Comparison of ENCODE assay signal across 8 cellular contexts in the genomic region with DNA sequence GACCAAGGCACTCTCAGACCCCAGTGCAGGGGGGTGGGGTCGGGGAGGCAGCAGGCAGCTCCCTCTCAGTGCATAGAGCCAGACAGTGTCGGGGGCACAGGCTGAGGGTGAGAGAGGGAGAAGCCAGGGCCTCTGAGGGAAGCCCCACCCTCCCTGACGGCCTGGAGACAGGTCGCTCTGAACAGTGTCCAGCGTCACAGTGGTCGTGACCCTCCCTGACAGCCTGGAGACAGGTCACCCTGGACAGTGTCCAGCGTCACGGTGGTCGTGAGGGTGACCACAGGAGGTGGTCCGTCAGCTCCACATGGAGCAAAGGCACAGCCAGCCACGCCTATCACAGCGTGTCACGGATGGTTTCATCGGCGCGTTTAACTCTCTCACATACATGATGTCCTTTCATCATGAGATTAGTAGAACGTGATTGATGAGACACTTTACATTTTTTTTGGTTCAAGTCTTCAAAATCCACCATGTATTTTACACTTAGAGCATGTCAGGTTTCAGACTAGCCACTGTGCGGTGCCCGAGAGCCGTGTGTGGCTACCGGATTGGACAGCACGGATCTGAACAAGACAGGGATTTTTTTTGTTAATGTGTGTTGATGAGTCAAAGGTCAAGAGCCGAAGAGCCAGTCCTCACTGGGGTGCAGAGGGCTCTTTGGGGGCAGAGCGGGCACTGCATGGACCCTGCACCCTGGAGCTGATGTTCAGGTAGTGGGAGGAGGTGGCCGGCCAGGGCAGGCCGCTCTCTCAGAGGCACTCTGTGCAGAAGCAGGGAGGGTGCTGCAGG. TPM values are rescaled to one million over a fixed set of nuclear protein-coding genes. Genes with fewer than 3 reads are reported as not detected.
DNase-seq lines count a peak whose midpoint lies in the region; ATAC-seq lines count a peak whose summit lies in the region.

No MANE protein-coding gene starts in this region.

- no peaks in the 10 kb centered on the region for H3K36me3 Mint-ChIP-seq in activated naive CD4-positive, alpha-beta T cell treated with anti-CD3 and anti-CD28 coated beads for 36 hours (ENCODE audit: low read depth)
- no peaks in the 10 kb centered on the region for H3K36me3 Mint-ChIP-seq in activated naive CD4-positive, alpha-beta T cell treated with anti-CD3 and anti-CD28 coated beads, Interleukin-2, amount 50 U/mL, for 72 hours
- H3K36me3 Mint-ChIP-seq in activated T-helper 2 cell treated with anti-CD3 and anti-CD28 coated beads, Interferon-gamma antibody, Interleukin-2, Interleukin-4, amounts not matched to agents 10 μg/mL and 5 μg/mL and 100 μg/mL, durations not matched to agents 14 hours and 24 hours and 36 hours (ENCODE audit: low read depth) = no peaks in the 10 kb centered on the region

- intact Hi-C loops in activated naive CD4-positive, alpha-beta T cell treated with anti-CD3 and anti-CD28 coated beads for 36 hours (cut with micrococcal nuclease) = loop anchor here (5.0 kb wide), 1 partner anchor 219 kb away; no protein-coding TSS in a partner anchor
- intact Hi-C loops in posterior cingulate gyrus (cut with DNase I) = loop anchor here (2.0 kb wide), 1 partner anchor 64 kb away; no protein-coding TSS in a partner anchor
- intact Hi-C loops in activated T-helper 2 cell treated with anti-CD3 and anti-CD28 coated beads, Interferon-gamma antibody, Interleukin-2, Interleukin-4, amounts not matched to agents 10 μg/mL and 5 μg/mL and 100 μg/mL, durations not matched to agents 14 hours and 24 hours and 36 hours (cut with micrococcal nuclease) = loop anchor here (5.0 kb wide), 1 partner anchor 219 kb away; no protein-coding TSS in a partner anchor

- H3K27me3 Mint-ChIP-seq in activated naive CD4-positive, alpha-beta T cell treated with anti-CD3 and anti-CD28 coated beads for 36 hours (ENCODE audit: low read depth) = no peaks in the 10 kb centered on the region
- H3K27me3 Mint-ChIP-seq in activated T-helper 2 cell treated with anti-CD3 and anti-CD28 coated beads, Interferon-gamma antibody, Interleukin-2, Interleukin-4, amounts not matched to agents 10 μg/mL and 5 μg/mL and 100 μg/mL, durations not matched to agents 14 hours and 24 hours and 36 hours (ENCODE audit: low read depth) = peaks cover 12% of the 10 kb centered on the region

- H3K4me1 Mint-ChIP-seq in activated naive CD4-positive, alpha-beta T cell treated with anti-CD3 and anti-CD28 coated beads for 36 hours (ENCODE audit: low read depth) = no peaks in the 10 kb centered on the region
- peaks cover 2% of the 10 kb centered on the region for H3K4me1 Mint-ChIP-seq in activated T-helper 2 cell treated with anti-CD3 and anti-CD28 coated beads, Interferon-gamma antibody, Interleukin-2, Interleukin-4, amounts not matched to agents 10 μg/mL and 5 μg/mL and 100 μg/mL, durations not matched to agents 14 hours and 24 hours and 36 hours (ENCODE audit: low read depth)

- H3K4me3 Mint-ChIP-seq in activated naive CD4-positive, alpha-beta T cell treated with anti-CD3 and anti-CD28 coated beads for 36 hours = no peak overlapping the region
- H3K4me3 Mint-ChIP-seq in activated T-helper 2 cell treated with anti-CD3 and anti-CD28 coated beads, Interferon-gamma antibody, Interleukin-2, Interleukin-4, amounts not matched to agents 10 μg/mL and 5 μg/mL and 100 μg/mL, durations not matched to agents 14 hours and 24 hours and 36 hours (ENCODE audit: low read depth) = no peak overlapping the region

- no peak for ATAC-seq in activated naive CD4-positive, alpha-beta T cell treated with anti-CD3 and anti-CD28 coated beads, Interleukin-2, amount 50 U/mL, for 72 hours
- ATAC-seq in GM21619 (IDR thresholded peaks at IDR 0.05; ENCODE audit: unreplicated experiment) (no peak), GM21737 (IDR thresholded peaks at IDR 0.05; ENCODE audit: unreplicated experiment) (no peak)

- H3K27ac Mint-ChIP-seq in activated naive CD4-positive, alpha-beta T cell treated with anti-CD3 and anti-CD28 coated beads for 36 hours = no peak overlapping the region
- H3K27ac Mint-ChIP-seq in activated naive CD4-positive, alpha-beta T cell treated with anti-CD3 and anti-CD28 coated beads, Interleukin-2, amount 50 U/mL, for 72 hours = no peak overlapping the region
- no peak overlapping the region for H3K27ac Mint-ChIP-seq in activated T-helper 2 cell treated with anti-CD3 and anti-CD28 coated beads, Interferon-gamma antibody, Interleukin-2, Interleukin-4, amounts not matched to agents 10 μg/mL and 5 μg/mL and 100 μg/mL, durations not matched to agents 14 hours and 24 hours and 36 hours

- DNase-seq in activated naive CD4-positive, alpha-beta T cell treated with anti-CD3 and anti-CD28 coated beads for 36 hours = peak; percentile 30
- DNase-seq in activated naive CD4-positive, alpha-beta T cell treated with anti-CD3 and anti-CD28 coated beads, Interleukin-2, amount 50 U/mL, for 72 hours (ENCODE audit: low spot score in 2 of 2) = no peak
- DNase-seq in SW480 (ENCODE audit: low spot score) = peak; percentile 63
- DNase-seq in globus pallidus (ENCODE audit: low spot score) = peak; percentile 82
- DNase-seq in posterior cingulate gyrus = peak; percentile 63 to 97 (median 78)
- no peak for DNase-seq in activated T-helper 2 cell treated with anti-CD3 and anti-CD28 coated beads, Interferon-gamma antibody, Interleukin-2, Interleukin-4, amounts not matched to agents 10 μg/mL and 5 μg/mL and 100 μg/mL, durations not matched to agents 14 hours and 24 hours and 36 hours (ENCODE audit: low spot score)

- CTCF ChIA-PET in activated naive CD4-positive, alpha-beta T cell treated with anti-CD3 and anti-CD28 coated beads for 36 hours (lab: Charles Lee) = interaction anchor here (1.0 kb wide), 1 partner anchor 60 kb away, joined by 5 read pairs; no protein-coding TSS in a partner anchor

- no peaks in the 10 kb centered on the region for H3K9me3 Mint-ChIP-seq in activated naive CD4-positive, alpha-beta T cell treated with anti-CD3 and anti-CD28 coated beads for 36 hours
- no peaks in the 10 kb centered on the region for H3K9me3 Mint-ChIP-seq in activated naive CD4-positive, alpha-beta T cell treated with anti-CD3 and anti-CD28 coated beads, Interleukin-2, amount 50 U/mL, for 72 hours
- H3K9me3 Mint-ChIP-seq in activated T-helper 2 cell treated with anti-CD3 and anti-CD28 coated beads, Interferon-gamma antibody, Interleukin-2, Interleukin-4, amounts not matched to agents 10 μg/mL and 5 μg/mL and 100 μg/mL, durations not matched to agents 14 hours and 24 hours and 36 hours = no peaks in the 10 kb centered on the region

RNA-seq across cellular contexts. Expression of gene PANX2, which starts 23.9 kb away (rescaled TPM):
- total RNA-seq in activated naive CD4-positive, alpha-beta T cell treated with anti-CD3 and anti-CD28 coated beads for 36 hours = 1 to 10 TPM; 1.2 to 1.7 TPM
- total RNA-seq in activated naive CD4-positive, alpha-beta T cell treated with anti-CD3 and anti-CD28 coated beads, Interleukin-2, amount 50 U/mL, for 72 hours = 1 to 10 TPM; 2.1 to 2.5 TPM
- total RNA-seq in activated T-helper 2 cell treated with anti-CD3 and anti-CD28 coated beads, Interferon-gamma antibody, Interleukin-2, Interleukin-4, amounts not matched to agents 10 μg/mL and 5 μg/mL and 100 μg/mL, durations not matched to agents 14 hours and 24 hours and 36 hours = 2.4 and 2.8 TPM in 2 replicates

RNA-seq across cellular contexts. Expression of gene TRABD, which starts 39.1 kb away (rescaled TPM):
- 10 to 100 TPM; 61.0 to 62.8 TPM for total RNA-seq in activated naive CD4-positive, alpha-beta T cell treated with anti-CD3 and anti-CD28 coated beads for 36 hours
- total RNA-seq in activated naive CD4-positive, alpha-beta T cell treated with anti-CD3 and anti-CD28 coated beads, Interleukin-2, amount 50 U/mL, for 72 hours = 10 to 100 TPM; 84.4 to 98.2 TPM
- total RNA-seq in activated T-helper 2 cell treated with anti-CD3 and anti-CD28 coated beads, Interferon-gamma antibody, Interleukin-2, Interleukin-4, amounts not matched to agents 10 μg/mL and 5 μg/mL and 100 μg/mL, durations not matched to agents 14 hours and 24 hours and 36 hours = 104 and 109 TPM in 2 replicates

RNA-seq across cellular contexts. Expression of gene SELENOO, which starts 54.2 kb away (rescaled TPM):
- 10 to 100 TPM; 16.5 to 16.7 TPM for total RNA-seq in activated naive CD4-positive, alpha-beta T cell treated with anti-CD3 and anti-CD28 coated beads for 36 hours
- 10 to 100 TPM; 22.5 to 23.4 TPM for total RNA-seq in activated naive CD4-positive, alpha-beta T cell treated with anti-CD3 and anti-CD28 coated beads, Interleukin-2, amount 50 U/mL, for 72 hours
- 26.3 and 26.4 TPM in 2 replicates for total RNA-seq in activated T-helper 2 cell treated with anti-CD3 and anti-CD28 coated beads, Interferon-gamma antibody, Interleukin-2, Interleukin-4, amounts not matched to agents 10 μg/mL and 5 μg/mL and 100 μg/mL, durations not matched to agents 14 hours and 24 hours and 36 hours

RNA-seq across cellular contexts. Expression of gene MOV10L1, which starts 56.8 kb away (rescaled TPM):
- total RNA-seq in activated naive CD4-positive, alpha-beta T cell treated with anti-CD3 and anti-CD28 coated beads for 36 hours = not detected
- total RNA-seq in activated naive CD4-positive, alpha-beta T cell treated with anti-CD3 and anti-CD28 coated beads, Interleukin-2, amount 50 U/mL, for 72 hours = not detected
- 0.07 TPM in 1 of 2 replicates, not detected in the other for total RNA-seq in activated T-helper 2 cell treated with anti-CD3 and anti-CD28 coated beads, Interferon-gamma antibody, Interleukin-2, Interleukin-4, amounts not matched to agents 10 μg/mL and 5 μg/mL and 100 μg/mL, durations not matched to agents 14 hours and 24 hours and 36 hours

Comparison
In these comparisons a context has a peak if more than half of its experiments do, and no peak if none do; other contexts are left out.
1. DNase-seq: peak in activated naive CD4-positive, alpha-beta T cell treated with anti-CD3 and anti-CD28 coated beads for 36 hours (single experiment), SW480 (single experiment), globus pallidus (single experiment) and posterior cingulate gyrus (10 of 10); none in activated naive CD4-positive, alpha-beta T cell treated with anti-CD3 and anti-CD28 coated beads, Interleukin-2, amount 50 U/mL, for 72 hours (0 of 2) and activated T-helper 2 cell treated with anti-CD3 and anti-CD28 coated beads, Interferon-gamma antibody, Interleukin-2, Interleukin-4, amounts not matched to agents 10 μg/mL and 5 μg/mL and 100 μg/mL, durations not matched to agents 14 hours and 24 hours and 36 hours (single experiment).